Comparison of ENCODE assay signal across 9 cellular contexts in the genomic region with DNA sequence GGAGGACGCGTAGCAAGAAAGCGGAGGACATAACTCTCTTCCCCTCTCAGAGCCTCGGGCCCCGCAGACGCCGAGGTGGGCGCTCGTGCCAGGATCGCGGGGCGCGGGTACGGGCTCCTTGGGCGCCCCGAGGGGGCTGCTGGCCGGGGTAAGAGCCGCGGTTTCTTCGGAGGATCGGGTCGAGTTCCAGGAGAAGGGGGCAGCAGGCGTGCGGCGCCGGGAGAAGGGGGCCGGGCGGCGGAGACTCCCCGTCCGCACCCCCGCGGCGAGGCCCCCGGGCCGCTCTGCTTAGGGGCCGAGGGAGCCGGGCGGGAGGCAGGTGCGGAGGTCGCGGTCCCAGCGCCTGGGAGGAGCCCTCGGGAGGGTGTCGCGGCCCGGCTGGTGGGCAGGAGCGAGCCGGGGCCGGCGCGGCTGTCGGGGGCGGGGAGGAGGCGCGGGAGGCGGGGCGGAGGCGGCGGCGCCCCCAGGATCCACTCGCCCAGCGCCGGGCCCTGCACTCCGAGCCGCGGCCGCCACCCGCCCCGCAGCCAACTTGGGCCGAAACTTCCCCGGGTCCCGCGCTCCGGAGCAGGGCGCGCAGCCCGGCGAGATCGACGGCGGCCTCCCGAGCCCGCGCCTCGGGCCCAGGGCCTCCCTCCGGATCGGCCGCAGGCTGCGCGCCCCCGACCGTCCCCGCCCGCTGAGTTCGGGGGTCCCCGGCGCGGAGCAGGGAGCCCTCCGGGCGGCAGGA.
DNase-seq lines count a peak whose midpoint lies in the region; ATAC-seq lines count a peak whose summit lies in the region.
"Had no signal": no experiment of that assay in that cellular context is flagged by ENCODE, and none has a peak within 500 bp of the region (broad histone marks: within the 10 kb centered on the region; RNA-seq: fewer than 3 reads in every experiment).

No MANE protein-coding gene starts in this region.

- H3K4me2 ChIP-seq in skeletal muscle satellite cell (ENCODE audit: low read length) = peak overlapping the region; percentile 80

- H3K4me1 ChIP-seq in right cardiac atrium (ENCODE audit: control insufficient read depth, insufficient read depth, low read length) (no peaks in the 10 kb centered on the region), skeletal muscle satellite cell (ENCODE audit: control insufficient read depth, insufficient read depth, low read length) (peaks cover 59% of the 10 kb centered on the region)

- H3K4me3 ChIP-seq in right cardiac atrium (ENCODE audit: low read length) (peak overlapping the region; percentile 93), skeletal muscle satellite cell (ENCODE audit: low read length) (peak overlapping the region; percentile 83)

- H3K27me3 Mint-ChIP-seq in activated naive CD4-positive, alpha-beta T cell treated with anti-CD3 and anti-CD28 coated beads, Interleukin-2, amount 10 ng/mL, durations not matched to agents 7 days and 5 days = peaks cover 90% of the 10 kb centered on the region
- H3K27me3 Mint-ChIP-seq in activated T-cell treated with anti-CD3 and anti-CD28 coated beads, Interleukin-2, amount 50 U/mL, for 4 hours (ENCODE audit: low read depth) = peaks cover 65% of the 10 kb centered on the region

- H3K27ac Mint-ChIP-seq in activated naive CD4-positive, alpha-beta T cell treated with anti-CD3 and anti-CD28 coated beads, Interleukin-2, amount 10 ng/mL, durations not matched to agents 7 days and 5 days = no peak overlapping the region

- CTCF ChIA-PET in activated naive CD4-positive, alpha-beta T cell treated with anti-CD3 and anti-CD28 coated beads, Interleukin-2, amount 10 ng/mL, durations not matched to agents 7 days and 5 days (lab: Charles Lee) = no interaction called here

- H3K27me3 ChIP-seq in right cardiac atrium (ENCODE audit: control insufficient read depth, insufficient read depth) (no peaks in the 10 kb centered on the region), skeletal muscle satellite cell (ENCODE audit: control insufficient read depth, insufficient read depth, low read length) (no peaks in the 10 kb centered on the region)

- H3K9me3 ChIP-seq in right cardiac atrium (ENCODE audit: control insufficient read depth, low read length) (no peaks in the 10 kb centered on the region), skeletal muscle satellite cell (replicated peaks; ENCODE audit: low read length) (no peaks in the 10 kb centered on the region)
- H3K9me3 ChIP-seq: thyroid gland had no signal

- WGBS in right cardiac atrium = 2% methylated on average over 98 of the region's 101 CpGs

- H3K36me3 Mint-ChIP-seq in activated naive CD4-positive, alpha-beta T cell treated with anti-CD3 and anti-CD28 coated beads, Interleukin-2, amount 10 ng/mL, durations not matched to agents 7 days and 5 days = no peaks in the 10 kb centered on the region
- no peaks in the 10 kb centered on the region for H3K36me3 Mint-ChIP-seq in activated T-cell treated with anti-CD3 and anti-CD28 coated beads, Interleukin-2, amount 50 U/mL, for 4 hours (ENCODE audit: insufficient read depth)

- no peak for DNase-seq in activated naive CD4-positive, alpha-beta T cell treated with anti-CD3 and anti-CD28 coated beads, Interleukin-2, amount 10 ng/mL, durations not matched to agents 7 days and 5 days
- DNase-seq in activated naive CD4-positive, alpha-beta T cell (lab: John Stamatoyannopoulos, UW) = no peak
- DNase-seq in activated T-cell treated with anti-CD3 and anti-CD28 coated beads, Interleukin-2, amount 50 U/mL, for 4 hours = no peak
- DNase-seq in right cardiac atrium = peak; percentile 32 to 81 (median 68)
- DNase-seq in NCI-H2107 treated with DMSO at 0.1 percent for 48 hours (lab: John Stamatoyannopoulos, UW; ENCODE audit: unreplicated experiment) = no peak
- no peak for DNase-seq in GDM1 (lab: John Stamatoyannopoulos, UW)
- no peak for DNase-seq in SW480 (ENCODE audit: low spot score)

- no peaks in the 10 kb centered on the region for H3K36me3 ChIP-seq in skeletal muscle satellite cell (ENCODE audit: insufficient read depth, low read length)
- H3K36me3 ChIP-seq: thyroid gland had no signal

- no peaks in the 10 kb centered on the region for H3K9me3 Mint-ChIP-seq in activated naive CD4-positive, alpha-beta T cell treated with anti-CD3 and anti-CD28 coated beads, Interleukin-2, amount 10 ng/mL, durations not matched to agents 7 days and 5 days
- H3K9me3 Mint-ChIP-seq in activated T-cell treated with anti-CD3 and anti-CD28 coated beads, Interleukin-2, amount 50 U/mL, for 4 hours = no peaks in the 10 kb centered on the region

- peak overlapping the region; percentile 62 for H3K4me3 Mint-ChIP-seq in activated naive CD4-positive, alpha-beta T cell treated with anti-CD3 and anti-CD28 coated beads, Interleukin-2, amount 10 ng/mL, durations not matched to agents 7 days and 5 days
- peak overlapping the region; percentile 80 for H3K4me3 Mint-ChIP-seq in activated T-cell treated with anti-CD3 and anti-CD28 coated beads, Interleukin-2, amount 50 U/mL, for 4 hours

- intact Hi-C loops in right cardiac atrium (cut with DNase I) = no loop called here

- peak; percentile 9 to 12 for ATAC-seq in activated T-cell treated with anti-CD3 and anti-CD28 coated beads, Interleukin-2, amount 50 U/mL, for 4 hours
- ATAC-seq in right cardiac atrium = peak; percentile 33 to 61

- H3K27ac ChIP-seq in right cardiac atrium (ENCODE audit: low read length) = no peak overlapping the region
- H3K27ac ChIP-seq: thyroid gland had no signal

- peaks cover 32% of the 10 kb centered on the region for H3K4me1 Mint-ChIP-seq in activated naive CD4-positive, alpha-beta T cell treated with anti-CD3 and anti-CD28 coated beads, Interleukin-2, amount 10 ng/mL, durations not matched to agents 7 days and 5 days
- H3K4me1 Mint-ChIP-seq in activated T-cell treated with anti-CD3 and anti-CD28 coated beads, Interleukin-2, amount 50 U/mL, for 4 hours (ENCODE audit: low read depth) = peaks cover 30% of the 10 kb centered on the region

- peak overlapping the region; percentile 79 for H3K9ac ChIP-seq in skeletal muscle satellite cell (ENCODE audit: low read depth, low read length)

Comparison
In these comparisons a context has a peak if more than half of its experiments do, and no peak if none do; other contexts are left out.
1. DNase-seq: peak in right cardiac atrium (3 of 3); none in activated naive CD4-positive, alpha-beta T cell treated with anti-CD3 and anti-CD28 coated beads, Interleukin-2, amount 10 ng/mL, durations not matched to agents 7 days and 5 days (single experiment), activated naive CD4-positive, alpha-beta T cell (0 of 4), activated T-cell treated with anti-CD3 and anti-CD28 coated beads, Interleukin-2, amount 50 U/mL, for 4 hours (single experiment), NCI-H2107 treated with DMSO at 0.1 percent for 48 hours (single experiment), GDM1 (single experiment) and SW480 (single experiment).